ENCODE assay signal across 1 cellular context in the genomic region with DNA sequence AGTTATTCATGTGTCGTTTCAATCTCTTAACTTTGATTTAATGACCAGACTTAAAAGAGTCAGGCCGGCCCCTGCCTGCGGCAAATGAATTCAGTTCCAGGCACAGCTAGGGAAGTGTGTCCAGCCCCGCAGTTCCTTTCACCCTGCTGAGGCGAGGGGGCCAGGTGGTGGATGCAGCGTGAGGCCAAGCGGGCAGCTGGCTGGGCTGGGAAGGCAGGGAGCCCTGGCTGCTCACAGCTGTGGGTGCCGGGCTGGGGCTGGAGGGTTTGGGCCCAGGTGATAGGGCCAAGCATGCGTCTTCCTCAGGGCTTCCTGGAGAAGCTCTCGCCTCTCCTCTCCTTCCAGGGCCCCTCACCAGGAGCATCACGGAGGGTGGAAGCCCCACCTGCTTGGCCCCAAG.
TF ChIP-seq lines count a peak whose summit lies in the region.

No MANE protein-coding gene starts in this region.

TF ChIP-seq in WTC11, 78 proteins besides CTCF, POLR2A, EP300 and RAD21 (continued from another document):
- TF ChIP-seq, protein P1, sequence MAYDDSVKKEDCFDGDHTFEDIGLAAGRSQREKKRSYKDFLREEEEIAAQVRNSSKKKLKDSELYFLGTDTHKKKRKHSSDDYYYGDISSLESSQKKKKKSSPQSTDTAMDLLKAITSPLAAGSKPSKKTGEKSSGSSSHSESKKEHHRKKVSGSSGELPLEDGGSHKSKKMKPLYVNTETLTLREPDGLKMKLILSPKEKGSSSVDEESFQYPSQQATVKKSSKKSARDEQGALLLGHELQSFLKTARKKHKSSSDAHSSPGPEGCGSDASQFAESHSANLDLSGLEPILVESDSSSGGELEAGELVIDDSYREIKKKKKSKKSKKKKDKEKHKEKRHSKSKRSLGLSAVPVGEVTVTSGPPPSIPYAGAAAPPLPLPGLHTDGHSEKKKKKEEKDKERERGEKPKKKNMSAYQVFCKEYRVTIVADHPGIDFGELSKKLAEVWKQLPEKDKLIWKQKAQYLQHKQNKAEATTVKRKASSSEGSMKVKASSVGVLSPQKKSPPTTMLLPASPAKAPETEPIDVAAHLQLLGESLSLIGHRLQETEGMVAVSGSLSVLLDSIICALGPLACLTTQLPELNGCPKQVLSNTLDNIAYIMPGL (CRISPR knock-in tag; IDR thresholded peaks at IDR 0.05) = no peak
- TF ChIP-seq CREM (CRISPR knock-in tag; IDR thresholded peaks at IDR 0.05) = no peak
- no peak for TF ChIP-seq ZNF219 (CRISPR knock-in tag; IDR thresholded peaks at IDR 0.05; ENCODE audit: borderline replicate concordance)
- no peak for TF ChIP-seq GABPB1 (CRISPR knock-in tag; IDR thresholded peaks at IDR 0.05)
- no peak for TF ChIP-seq NR2C2 (CRISPR knock-in tag; IDR thresholded peaks at IDR 0.05)
- no peak for TF ChIP-seq ATF6 (CRISPR knock-in tag; IDR thresholded peaks at IDR 0.05)
- no peak for TF ChIP-seq RELA (CRISPR knock-in tag; IDR thresholded peaks at IDR 0.05; ENCODE audit: borderline replicate concordance)
- no peak for TF ChIP-seq ARID4B (CRISPR knock-in tag; IDR thresholded peaks at IDR 0.05; ENCODE audit: borderline replicate concordance)
- no peak for TF ChIP-seq GRHL2 (CRISPR knock-in tag; IDR thresholded peaks at IDR 0.05; ENCODE audit: insufficient replicate concordance, severe bottlenecking)
- no peak for TF ChIP-seq FOXJ3 (CRISPR knock-in tag; IDR thresholded peaks at IDR 0.05; ENCODE audit: borderline replicate concordance)
- TF ChIP-seq NFYB (CRISPR knock-in tag; conservative IDR thresholded peaks at IDR 0.05; ENCODE audit: low read depth) = no peak
- no peak for TF ChIP-seq OVOL2 (CRISPR knock-in tag; IDR thresholded peaks at IDR 0.05; ENCODE audit: borderline replicate concordance)
- TF ChIP-seq ZNF138 (CRISPR knock-in tag; conservative IDR thresholded peaks at IDR 0.05) = no peak
